19 cellular contexts compared by ENCODE assay signal in genomic region chr15:50653156-50653743, GRCh38. TPM values are rescaled to one million over a fixed set of nuclear protein-coding genes. Genes with fewer than 3 reads are reported as not detected.
A peak's percentile ranks its signal among the peaks of the same experiment; 100 is the strongest.
DNase-seq lines count a peak whose midpoint lies in the region; ATAC-seq and TF ChIP-seq lines count a peak whose summit lies in the region.
"Had no signal": no experiment of that assay in that cellular context is flagged by ENCODE, and none has a peak within 500 bp of the region (broad histone marks: within the 10 kb centered on the region; RNA-seq: fewer than 3 reads in every experiment).

No MANE protein-coding gene starts in this region.

- POLR2A ChIA-PET in CD8-positive, alpha-beta memory T cell (lab: Charles Lee): no interaction called here

- peaks cover 36% of the 10 kb centered on the region for H3K36me3 Mint-ChIP-seq in CD4-positive, CD25-positive, alpha-beta regulatory T cell
- peaks cover 3 to 77% (median 17%) of the 10 kb centered on the region in 3 donors for H3K36me3 Mint-ChIP-seq in CD8-positive, alpha-beta memory T cell
- H3K36me3 Mint-ChIP-seq in natural killer cell (peaks cover 7% of the 10 kb centered on the region), chondrocyte (ENCODE audit: low read depth) (peaks cover 33% of the 10 kb centered on the region)

- H3K27me3 Mint-ChIP-seq in CD4-positive, CD25-positive, alpha-beta regulatory T cell: no peaks in the 10 kb centered on the region
- no peaks in the 10 kb centered on the region for H3K27me3 Mint-ChIP-seq in CD8-positive, alpha-beta memory T cell
- H3K27me3 Mint-ChIP-seq in natural killer cell (ENCODE audit: low read depth in 2 of 2): no peaks in the 10 kb centered on the region
- no peaks in the 10 kb centered on the region for H3K27me3 Mint-ChIP-seq in chondrocyte (ENCODE audit: low read depth)
- H3K27me3 Mint-ChIP-seq: B cell had no signal

- CTCF ChIA-PET in CD8-positive, alpha-beta memory T cell (lab: Charles Lee): interaction anchor here (1.3 to 1.6 kb wide), 2 partner anchors 223 to 232 kb away, joined by 3 read pairs; no protein-coding TSS in a partner anchor

- H3K4me1 Mint-ChIP-seq in CD4-positive, CD25-positive, alpha-beta regulatory T cell: peaks cover 5 to 20% (median 12%) of the 10 kb centered on the region in 4 donors
- H3K4me1 Mint-ChIP-seq in CD8-positive, alpha-beta memory T cell: peaks cover 0 to 10% (median 5%) of the 10 kb centered on the region in 3 donors
- H3K4me1 Mint-ChIP-seq in natural killer cell (peaks cover 6% of the 10 kb centered on the region in 2 donors), chondrocyte (ENCODE audit: low read depth) (no peaks in the 10 kb centered on the region)

- TF ChIP-seq CTCF in natural killer cell (IDR thresholded peaks at IDR 0.05): no peak
- no peak for TF ChIP-seq CTCF in chondrocyte (IDR thresholded peaks at IDR 0.05)

- no peaks in the 10 kb centered on the region for H3K27me3 ChIP-seq in CD4-positive, CD25-positive, alpha-beta regulatory T cell (ENCODE audit: control insufficient read depth, insufficient read depth, low read length)
- H3K27me3 ChIP-seq in CD8-positive, alpha-beta memory T cell (ENCODE audit: insufficient read depth, low read length, poor library complexity, severe bottlenecking): no peaks in the 10 kb centered on the region

- H3K4me1 ChIP-seq in CD4-positive, CD25-positive, alpha-beta regulatory T cell (ENCODE audit: control insufficient read depth, insufficient read depth, low read length, poor library complexity, severe bottlenecking): no peaks in the 10 kb centered on the region
- no peaks in the 10 kb centered on the region for H3K4me1 ChIP-seq in CD8-positive, alpha-beta memory T cell (ENCODE audit: insufficient read depth, low read length)

- intact Hi-C loops in natural killer cell (cut with micrococcal nuclease) (no loop called here), posterior cingulate gyrus (cut with DNase I) (no loop called here)

- no peak for DNase-seq in CD4-positive, CD25-positive, alpha-beta regulatory T cell
- no peak for DNase-seq in CD8-positive, alpha-beta memory T cell
- DNase-seq in amniotic epithelial cell (ENCODE audit: low read depth) (peak; percentile 51), natural killer cell (no peak), posterior cingulate gyrus (no peak), chondrocyte (ENCODE audit: low spot score) (no peak)
- DNase-seq: activated CD8-positive, alpha-beta memory T cell treated with anti-CD3 and anti-CD28 coated beads, Interleukin-2, amount 50 U/mL, for 48 hours; cerebellar nuclear complex; DMS 273 treated with DMSO at 0.1 percent for 48 hours; hypothalamus; NCI-H2029; NCI-H524; occipital lobe; SHP77; stimulated activated CD4-positive, alpha-beta T cell treated with anti-CD3 and anti-CD28 coated beads, Interleukin-2, amount 100 ng/mL, for 24 hours had no signal

- no peak overlapping the region for H3K4me3 ChIP-seq in CD4-positive, CD25-positive, alpha-beta regulatory T cell (ENCODE audit: low read depth, low read length)
- H3K4me3 ChIP-seq in CD8-positive, alpha-beta memory T cell (ENCODE audit: low read length): no peak overlapping the region

- no peak overlapping the region for H3K27ac ChIP-seq in CD4-positive, CD25-positive, alpha-beta regulatory T cell (ENCODE audit: insufficient read depth, low read length, poor library complexity, severe bottlenecking)
- no peak overlapping the region for H3K27ac ChIP-seq in CD8-positive, alpha-beta memory T cell (ENCODE audit: low read depth, low read length)

- H3K27ac Mint-ChIP-seq in CD4-positive, CD25-positive, alpha-beta regulatory T cell: peak overlapping the region; percentile 21 to 87 (median 22)
- peak overlapping the region in 5 of 8 donors; percentile 2 to 75 (median 27) for H3K27ac Mint-ChIP-seq in CD8-positive, alpha-beta memory T cell
- H3K27ac Mint-ChIP-seq in natural killer cell (peak overlapping the region; percentile 9 to 54), chondrocyte (ENCODE audit: unreplicated experiment) (no peak overlapping the region)
- H3K27ac Mint-ChIP-seq: B cell had no signal

- H3K4me3 Mint-ChIP-seq in CD4-positive, CD25-positive, alpha-beta regulatory T cell: no peak overlapping the region
- no peak overlapping the region for H3K4me3 Mint-ChIP-seq in CD8-positive, alpha-beta memory T cell
- no peak overlapping the region for H3K4me3 Mint-ChIP-seq in natural killer cell
- H3K4me3 Mint-ChIP-seq in chondrocyte (ENCODE audit: unreplicated experiment): no peak overlapping the region
- H3K4me3 Mint-ChIP-seq: B cell had no signal

- no peak for ATAC-seq in CD4-positive, CD25-positive, alpha-beta regulatory T cell (ENCODE audit: low read depth in 2 of 2)
- no peak for ATAC-seq in natural killer cell
- no peak for ATAC-seq in HG03095 (IDR thresholded peaks at IDR 0.05; ENCODE audit: unreplicated experiment)
- ATAC-seq: activated CD4-positive, CD25-positive, alpha-beta regulatory T cell treated with anti-CD3 and anti-CD28 coated beads, Interleukin-2, amount 50 U/mL, for 24 hours; sciatic nerve had no signal

- no peaks in the 10 kb centered on the region for H3K9me3 ChIP-seq in CD4-positive, CD25-positive, alpha-beta regulatory T cell (ENCODE audit: control insufficient read depth in 2 of 2, low read length in 2 of 2)
- no peaks in the 10 kb centered on the region for H3K9me3 ChIP-seq in CD8-positive, alpha-beta memory T cell (ENCODE audit: low read length)

- H3K36me3 ChIP-seq in CD4-positive, CD25-positive, alpha-beta regulatory T cell (ENCODE audit: control insufficient read depth, insufficient read depth, low read length): peaks cover 71% of the 10 kb centered on the region
- peaks cover 9% of the 10 kb centered on the region for H3K36me3 ChIP-seq in CD8-positive, alpha-beta memory T cell (ENCODE audit: insufficient read depth, low read length)

- no peaks in the 10 kb centered on the region for H3K9me3 Mint-ChIP-seq in CD4-positive, CD25-positive, alpha-beta regulatory T cell
- no peaks in the 10 kb centered on the region for H3K9me3 Mint-ChIP-seq in CD8-positive, alpha-beta memory T cell
- H3K9me3 Mint-ChIP-seq in natural killer cell: no peaks in the 10 kb centered on the region
- H3K9me3 Mint-ChIP-seq in chondrocyte (ENCODE audit: low read depth): no peaks in the 10 kb centered on the region

RNA-seq across cellular contexts. Expression of gene TRPM7, which starts 33.3 kb away (rescaled TPM):
- total RNA-seq in CD4-positive, CD25-positive, alpha-beta regulatory T cell: 50.4 TPM
- 10 to 100 TPM in 3 of 4 donors, 1 to 10 TPM in 1; 9.4 to 12.5 (median 12.3) TPM for polyA plus RNA-seq in CD4-positive, CD25-positive, alpha-beta regulatory T cell
- total RNA-seq in CD8-positive, alpha-beta memory T cell: 10 to 100 TPM; 46.7 to 46.9 TPM
- 18.1 TPM for polyA plus RNA-seq in CD8-positive, alpha-beta memory T cell
- 10 to 100 TPM; 41.8 to 54.4 (median 50.9) TPM for total RNA-seq in natural killer cell
- total RNA-seq in chondrocyte: 34.5 to 41.6 TPM (median 35.8 TPM) in 3 replicates
